Comparison of ENCODE assay signal across 8 cellular contexts in genomic region chr2:157596992-157597681, GRCh38. TPM values are rescaled to one million over a fixed set of nuclear protein-coding genes. Genes with fewer than 3 reads are reported as not detected.
DNase-seq lines count a peak whose midpoint lies in the region; ATAC-seq and TF ChIP-seq lines count a peak whose summit lies in the region.

No MANE protein-coding gene starts in this region.

- peak overlapping the region; percentile 75 for H3K4me2 ChIP-seq in hepatocyte

- peak; percentile 25; the same call in 1 of the 2 replicates for TF ChIP-seq CTCF in BE2C (IDR thresholded peaks at IDR 0.05; ENCODE audit: low read depth, low read length)
- TF ChIP-seq CTCF in hepatocyte (IDR thresholded peaks at IDR 0.05; ENCODE audit: poor library complexity) = peak; percentile 56

- no peaks in the 10 kb centered on the region for H4K20me1 ChIP-seq in hepatocyte (ENCODE audit: insufficient read depth, poor library complexity, severe bottlenecking)

- H3K9me2 ChIP-seq in hepatocyte (replicated peaks; ENCODE audit: insufficient read depth) = no peaks in the 10 kb centered on the region

- H2AFZ ChIP-seq in hepatocyte = peak overlapping the region; percentile 50

- no peaks in the 10 kb centered on the region for H3K9me3 Mint-ChIP-seq in activated naive CD4-positive, alpha-beta T cell treated with anti-CD3 and anti-CD28 coated beads, Interleukin-2, amount 50 U/mL, for 72 hours

- peak; percentile 72 for ATAC-seq in GM21423 (IDR thresholded peaks at IDR 0.05; ENCODE audit: unreplicated experiment)
- ATAC-seq in activated naive CD4-positive, alpha-beta T cell treated with anti-CD3 and anti-CD28 coated beads, Interleukin-2, amount 50 U/mL, for 72 hours = peak; percentile 78 to 92

- no peaks in the 10 kb centered on the region for H3K9me3 ChIP-seq in BE2C
- H3K9me3 ChIP-seq in hepatocyte (ENCODE audit: low read depth) = no peaks in the 10 kb centered on the region

- peak; percentile 34 for DNase-seq in BE2C
- DNase-seq in RPMI7951 (ENCODE audit: low read depth) = peak; percentile 2
- peak; percentile 62 to 64 for DNase-seq in activated naive CD4-positive, alpha-beta T cell treated with anti-CD3 and anti-CD28 coated beads, Interleukin-2, amount 50 U/mL, for 72 hours (ENCODE audit: low spot score in 2 of 2)
- DNase-seq in hepatocyte (ENCODE audit: low spot score) = peak; percentile 49
- DNase-seq in stimulated activated CD4-positive, alpha-beta T cell treated with anti-CD3 and anti-CD28 coated beads, Interleukin-15, amount 100 ng/mL, for 1 hour (ENCODE audit: low read depth in 1 of 2, low spot score in 1 of 2) = peak; percentile 20 to 50
- DNase-seq in NCI-H446 treated with DMSO at 0.1 percent for 48 hours (lab: John Stamatoyannopoulos, UW) = no peak
- DNase-seq in cerebellar cortex (ENCODE audit: low spot score) = no peak

- H3K27ac Mint-ChIP-seq in activated naive CD4-positive, alpha-beta T cell treated with anti-CD3 and anti-CD28 coated beads, Interleukin-2, amount 50 U/mL, for 72 hours = no peak overlapping the region

- no peaks in the 10 kb centered on the region for H3K4me1 ChIP-seq in BE2C
- H3K4me1 ChIP-seq in hepatocyte (ENCODE audit: insufficient read depth) = no peaks in the 10 kb centered on the region

- H3K79me2 ChIP-seq in hepatocyte = no peaks in the 10 kb centered on the region

- H3K36me3 Mint-ChIP-seq in activated naive CD4-positive, alpha-beta T cell treated with anti-CD3 and anti-CD28 coated beads, Interleukin-2, amount 50 U/mL, for 72 hours = no peaks in the 10 kb centered on the region

- H3K4me3 ChIP-seq in BE2C (ENCODE audit: low read depth, low read length) (no peak overlapping the region), hepatocyte (no peak overlapping the region)

- 30% methylated on average over 40 of the region's 45 CpGs for WGBS in hepatocyte (ENCODE audit: low lambda C conversion rate, missing lambda C conversion rate)

- no peak overlapping the region for H3K27ac ChIP-seq in hepatocyte

- no peaks in the 10 kb centered on the region for H3K36me3 ChIP-seq in BE2C
- no peaks in the 10 kb centered on the region for H3K36me3 ChIP-seq in hepatocyte (replicated peaks; ENCODE audit: insufficient read depth, low read depth)

- H3K27me3 ChIP-seq in BE2C = no peaks in the 10 kb centered on the region
- peaks cover 22% of the 10 kb centered on the region for H3K27me3 ChIP-seq in hepatocyte

RNA-seq across cellular contexts. Expression of gene ACVR1C, which starts 31.5 kb away (rescaled TPM):
- not detected for polyA plus RNA-seq in BE2C (2012; ENCODE audit: insufficient read depth, insufficient read length, low read depth)
- total RNA-seq in RPMI7951 (2014; rRNA removed; shearing (Covaris generic)) = 0.10 and 0.12 TPM in 2 replicates
- 1 to 10 TPM; 2.3 to 2.6 TPM for total RNA-seq in activated naive CD4-positive, alpha-beta T cell treated with anti-CD3 and anti-CD28 coated beads, Interleukin-2, amount 50 U/mL, for 72 hours
- total RNA-seq in hepatocyte = 2.4 and 3.0 TPM in 2 replicates
- polyA plus RNA-seq in hepatocyte = 0.74 and 1.3 TPM in 2 replicates

Comparison
In these comparisons a context has a peak if more than half of its experiments do, and no peak if none do; other contexts are left out.
1. DNase-seq: peak in BE2C (single experiment), RPMI7951 (single experiment), activated naive CD4-positive, alpha-beta T cell treated with anti-CD3 and anti-CD28 coated beads, Interleukin-2, amount 50 U/mL, for 72 hours (2 of 2), hepatocyte (single experiment) and stimulated activated CD4-positive, alpha-beta T cell treated with anti-CD3 and anti-CD28 coated beads, Interleukin-15, amount 100 ng/mL, for 1 hour (2 of 2); none in NCI-H446 treated with DMSO at 0.1 percent for 48 hours (single experiment) and cerebellar cortex (single experiment).